8 cellular contexts compared by ENCODE assay signal in the genomic region with DNA sequence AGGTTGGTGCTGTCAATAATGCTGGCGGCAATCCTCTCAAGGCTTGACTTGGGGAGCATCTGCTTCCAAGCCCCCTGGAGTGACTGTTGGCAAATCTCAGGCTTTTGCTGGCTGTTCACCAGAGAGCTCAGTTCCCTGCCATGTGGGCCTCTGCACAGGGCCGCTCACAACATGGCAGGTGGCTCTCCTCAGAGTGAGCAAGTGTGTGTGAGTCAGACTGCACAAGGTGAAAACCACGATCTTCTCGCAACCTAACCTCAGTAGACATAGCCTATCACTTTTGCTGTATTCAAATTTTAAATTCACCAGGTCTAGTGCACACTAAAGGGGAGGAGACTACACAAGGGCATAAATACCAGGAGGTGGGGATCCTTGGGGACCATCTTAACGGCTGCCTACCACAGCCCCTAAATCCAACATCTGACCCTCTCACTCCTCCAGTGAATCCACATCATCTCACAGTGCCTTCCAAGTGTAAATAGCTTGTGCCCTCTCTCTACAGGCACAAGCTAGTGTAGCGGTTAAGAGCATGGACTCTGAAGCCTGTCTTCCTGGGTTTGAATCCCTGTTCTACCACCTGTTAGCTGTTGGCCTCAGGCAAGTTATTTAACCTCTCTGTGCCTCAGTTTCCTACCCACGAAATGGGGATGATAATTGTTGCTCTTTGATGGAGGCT.
A peak's percentile ranks its signal among the peaks of the same experiment; 100 is the strongest.
DNase-seq lines count a peak whose midpoint lies in the region; ATAC-seq, FAIRE-seq and TF ChIP-seq lines count a peak whose summit lies in the region.

No MANE protein-coding gene starts in this region.

- no peak for TF ChIP-seq RAD21 in HCT116 (IDR thresholded peaks at IDR 0.05; ENCODE audit: low read depth)

- TF ChIP-seq POLR2A in GM12892 (IDR thresholded peaks at IDR 0.05; ENCODE audit: low read depth, low read length) (no peak), HCT116 (IDR thresholded peaks at IDR 0.05; ENCODE audit: borderline replicate concordance, extremely low read depth, insufficient read depth, insufficient read length) (no peak)

- peak; percentile 27; the same call in 1 of the 2 replicates for ATAC-seq in HCT116

- H2AFZ ChIP-seq in HCT116 (ENCODE audit: low read depth, low read length, poor library complexity, severe bottlenecking) = no peak overlapping the region

- H3K4me1 ChIP-seq in HCT116 (ENCODE audit: control insufficient read depth in 1 of 2, insufficient read depth in 2 of 2, low read length in 2 of 2) = no peaks in the 10 kb centered on the region

- DNase-seq in GM12892 (ENCODE audit: insufficient read length) = no peak
- DNase-seq in HCT116 (ENCODE audit: low read depth, low spot score) = no peak
- DNase-seq in NCI-H345 treated with DMSO at 0.1 percent for 48 hours (lab: John Stamatoyannopoulos, UW; ENCODE audit: unreplicated experiment) = peak; percentile 31
- DNase-seq in activated effector memory CD4-positive, alpha-beta T cell treated with anti-CD3 and anti-CD28 coated beads, Interleukin-2, amount 50 U/mL, for 16 hours = peak; percentile 80
- peak; percentile 22 for DNase-seq in stimulated activated CD8-positive, alpha-beta memory T cell treated with anti-CD3 and anti-CD28 coated beads, Interleukin-12 subunit alpha, Interleukin-12 subunit beta, amount 100 ng/mL, for 4 hours (ENCODE audit: low read depth)
- DNase-seq in SKM-1 treated with dmso at 0.1 percent for 144 hours (lab: John Stamatoyannopoulos, UW; ENCODE audit: unreplicated experiment) = no peak
- DNase-seq in COLO829 (ENCODE audit: low spot score) = no peak
- no peak for DNase-seq in NOMO-1 treated with dmso at 0.1 percent for 144 hours (lab: John Stamatoyannopoulos, UW; ENCODE audit: unreplicated experiment)

- no peak for TF ChIP-seq CTCF in HCT116 (IDR thresholded peaks at IDR 0.05 in 2 of 3, conservative IDR thresholded peaks at IDR 0.05 in 1 of 3; ENCODE audit: borderline replicate concordance in 1 of 3, insufficient read depth in 1 of 3, low read depth in 2 of 3, low read length in 2 of 3)

- no peaks in the 10 kb centered on the region for H3K27me3 ChIP-seq in HCT116 (ENCODE audit: insufficient read depth, low read length)

- RAD21 ChIA-PET in HCT116 (lab: Charles Lee; ENCODE audit: low non-redundant PET in 1 of 2, low total read pairs in 2 of 2, uncharacterized antibody in 2 of 2, unreplicated experiment in 2 of 2) = no interaction called here

- no peak overlapping the region for H3K4me2 ChIP-seq in HCT116 (ENCODE audit: low read length)

- no peaks in the 10 kb centered on the region for H3K79me2 ChIP-seq in HCT116 (ENCODE audit: insufficient read depth, low read length)

- POLR2A ChIA-PET in HCT116 (lab: Charles Lee) = no interaction called here

- no peaks in the 10 kb centered on the region for H3K9me3 ChIP-seq in HCT116 (ENCODE audit: control insufficient read depth in 1 of 2, insufficient read depth in 1 of 2, low read depth in 1 of 2, low read length in 2 of 2)

- CTCF ChIA-PET in HCT116 (lab: Charles Lee) = no interaction called here

- no TSS peak for BruUV-seq in HCT116 (replicated peaks; lab: Mats Ljungman, UMichigan)

- no peak overlapping the region for H3K4me3 ChIP-seq in HCT116 (replicated peaks in 1 of 2; ENCODE audit: low read depth in 1 of 2, low read length in 2 of 2)

- FAIRE-seq in GM12892 (lab: Jason Lieb, UNC) = peak; percentile 87

- H3K9me2 ChIP-seq in HCT116 (ENCODE audit: insufficient read depth) = no peaks in the 10 kb centered on the region

- H4K20me1 ChIP-seq in HCT116 (ENCODE audit: insufficient read depth) = no peaks in the 10 kb centered on the region

- H3K27ac ChIP-seq in HCT116 (ENCODE audit: low read depth, low read length) = no peak overlapping the region

- no peak overlapping the region for H3K9ac ChIP-seq in HCT116 (ENCODE audit: low read length)

- H3K36me3 ChIP-seq in HCT116 (ENCODE audit: control insufficient read depth in 1 of 2, insufficient read depth in 2 of 2, low read length in 2 of 2) = no peaks in the 10 kb centered on the region

- intact Hi-C loops in HCT116 (cut with micrococcal nuclease) = no loop called here

TF ChIP-seq in HCT116, 20 proteins besides CTCF, POLR2A, EP300 and RAD21:
- TF ChIP-seq, protein P1, sequence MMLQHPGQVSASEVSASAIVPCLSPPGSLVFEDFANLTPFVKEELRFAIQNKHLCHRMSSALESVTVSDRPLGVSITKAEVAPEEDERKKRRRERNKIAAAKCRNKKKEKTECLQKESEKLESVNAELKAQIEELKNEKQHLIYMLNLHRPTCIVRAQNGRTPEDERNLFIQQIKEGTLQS (IDR thresholded peaks at IDR 0.05) = 0 out of 2 replicates have a peak, but pooled peaks have one; percentile 16
- TF ChIP-seq SP1 (IDR thresholded peaks at IDR 0.05; ENCODE audit: low read depth) = no peak

Comparison
In these comparisons a context has a peak if more than half of its experiments do, and no peak if none do; other contexts are left out.
1. DNase-seq: peak in NCI-H345 treated with DMSO at 0.1 percent for 48 hours (single experiment), activated effector memory CD4-positive, alpha-beta T cell treated with anti-CD3 and anti-CD28 coated beads, Interleukin-2, amount 50 U/mL, for 16 hours (single experiment) and stimulated activated CD8-positive, alpha-beta memory T cell treated with anti-CD3 and anti-CD28 coated beads, Interleukin-12 subunit alpha, Interleukin-12 subunit beta, amount 100 ng/mL, for 4 hours (single experiment); none in GM12892 (single experiment), HCT116 (single experiment), SKM-1 treated with dmso at 0.1 percent for 144 hours (single experiment), COLO829 (single experiment) and NOMO-1 treated with dmso at 0.1 percent for 144 hours (single experiment).